In the genomic region with DNA sequence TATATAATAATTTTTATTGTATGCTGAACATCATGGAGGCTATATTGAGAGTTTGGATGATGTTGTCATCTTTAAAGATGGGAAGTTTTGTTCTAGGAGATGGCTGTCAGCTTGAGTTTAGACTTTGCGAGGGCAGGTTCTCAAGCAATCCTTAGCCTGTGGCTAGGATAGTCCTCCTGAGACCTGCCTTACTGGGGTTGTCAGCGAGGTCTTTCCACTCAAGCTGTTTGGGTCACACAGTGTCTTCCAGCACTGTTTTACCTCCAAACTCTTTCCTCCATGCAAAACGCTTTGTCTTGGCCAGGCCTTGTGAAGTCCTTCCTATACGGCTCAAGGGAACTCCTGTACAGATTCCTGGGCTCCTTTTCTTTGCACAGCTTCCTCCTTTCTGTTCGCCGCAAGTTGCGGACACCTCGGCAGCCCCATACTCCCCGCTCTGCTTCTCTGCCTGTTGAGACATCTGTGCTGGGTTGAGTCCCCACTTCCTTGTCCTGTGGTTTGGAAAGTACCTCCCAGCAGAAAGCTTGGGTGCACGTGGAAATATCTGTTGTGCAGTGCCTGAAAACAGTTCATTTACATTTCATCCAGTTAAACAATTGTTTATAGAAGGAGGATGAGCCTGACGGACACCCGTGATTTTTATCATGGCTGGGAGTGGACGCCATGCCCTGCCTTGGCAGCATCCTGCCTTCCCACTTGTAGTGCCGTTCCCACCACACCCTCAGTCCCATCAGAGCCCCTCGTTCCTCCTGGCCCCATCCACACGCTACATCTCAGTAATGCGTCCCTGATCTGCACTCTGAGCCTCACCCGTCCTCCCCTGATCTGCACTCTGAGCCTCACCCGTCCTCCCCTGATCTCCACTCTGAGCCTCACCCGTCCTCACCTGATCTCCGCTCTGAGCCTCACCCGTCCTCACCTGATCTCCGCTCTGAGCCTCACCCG, we compare ENCODE assay signal across 9 cellular contexts. TPM values are rescaled to one million over a fixed set of nuclear protein-coding genes. Genes with fewer than 3 reads are reported as not detected.
DNase-seq lines count a peak whose midpoint lies in the region; ATAC-seq, FAIRE-seq and TF ChIP-seq lines count a peak whose summit lies in the region.
"Had no signal": no experiment of that assay in that cellular context is flagged by ENCODE, and none has a peak within 500 bp of the region (broad histone marks: within the 10 kb centered on the region; RNA-seq: fewer than 3 reads in every experiment).

No MANE protein-coding gene starts in this region.

- no peaks in the 10 kb centered on the region for H3K27me3 ChIP-seq in right atrium auricular region
- no peaks in the 10 kb centered on the region for H3K27me3 ChIP-seq in GM12878 (replicated peaks in 1 of 2; ENCODE audit: control insufficient read depth in 2 of 2, insufficient read depth in 2 of 2, low read length in 1 of 2)
- H3K27me3 ChIP-seq in SK-N-SH (ENCODE audit: insufficient read depth) = no peaks in the 10 kb centered on the region; the same call in 1 of the 2 replicates

- SMC1A ChIA-PET in GM12878 (lab: Charles Lee; ENCODE audit: uncharacterized antibody, unreplicated experiment) = interaction anchor here (1.0 to 1.7 kb wide), 2 partner anchors 64 to 283 kb away, joined by 3 read pairs; no protein-coding TSS in a partner anchor

- ATAC-seq in Right ventricle myocardium inferior = peak; percentile 67
- ATAC-seq in GM12878 = peak; percentile 97
- ATAC-seq in HG02884 (IDR thresholded peaks at IDR 0.05; ENCODE audit: unreplicated experiment) = no peak
- ATAC-seq: A549 had no signal

- H3K9me3 ChIP-seq in right atrium auricular region (peaks cover 0 to 5% of the 10 kb centered on the region in 2 donors), GM12878 (replicated peaks; ENCODE audit: control insufficient read depth, insufficient read depth, low read length) (peaks cover 5% of the 10 kb centered on the region), SK-N-SH (0 out of 2 replicates have a peak, but pooled peaks cover 1% of the 10 kb centered on the region)

- H3K4me2 ChIP-seq in GM12878 (ENCODE audit: control insufficient read depth, insufficient read depth) (peak overlapping the region; percentile 79), SK-N-SH (no peak overlapping the region)
- H3K4me2 ChIP-seq: A549 had no signal

- no peak for TF ChIP-seq POLR2A in GM12878 (IDR thresholded peaks at IDR 0.05; ENCODE audit: low read depth, low read length)

- in situ Hi-C loops in GM12878 (cut with MboI) = no loop called here

- BruUV-seq in GM12878 (replicated peaks; lab: Mats Ljungman, UMichigan) = no TSS peak

- CTCF ChIA-PET in GM12878 (lab: Yijun Ruan, JAX) (no interaction called here), SK-N-SH (lab: Yijun Ruan, JAX) (no interaction called here)

- H4K20me1 ChIP-seq in GM12878 (ENCODE audit: control insufficient read depth, insufficient read depth) = no peaks in the 10 kb centered on the region
- H4K20me1 ChIP-seq in SK-N-SH (ENCODE audit: insufficient read depth) = no peaks in the 10 kb centered on the region

- H3K9me2 ChIP-seq in SK-N-SH = no peaks in the 10 kb centered on the region

- POLR2A ChIA-PET in GM12878 (lab: Charles Lee) = interaction anchor here (0.5 to 1.6 kb wide), 4 partner anchors 12 to 50 kb away, joined by 3 to 5 read pairs (median 4); no protein-coding TSS in a partner anchor
- POLR2A ChIA-PET in SK-N-SH (lab: Yijun Ruan, JAX) = no interaction called here

- TF ChIP-seq CTCF in right atrium auricular region (IDR thresholded peaks at IDR 0.05) (no peak), GM12878 (IDR thresholded peaks at IDR 0.05 in 2 of 3, conservative IDR thresholded peaks at IDR 0.05 in 1 of 3; ENCODE audit: control insufficient read depth in 2 of 3, extremely low read depth in 1 of 3, insufficient read depth in 1 of 3, low read depth in 3 of 3, low read length in 3 of 3) (no peak), SK-N-SH (IDR thresholded peaks at IDR 0.05) (no peak)

- H3K9ac ChIP-seq in GM12878 (ENCODE audit: control insufficient read depth, insufficient read depth, low read length) (peak overlapping the region; percentile 21), SK-N-SH (no peak overlapping the region)

- intact Hi-C loops in Right ventricle myocardium inferior (cut with DNase I) (no loop called here), GM12878 (cut with micrococcal nuclease; ENCODE audit: unreplicated experiment) (loop anchor here (5.0 kb wide), 2 partner anchors 55 to 65 kb away; partner anchors contain the start of gene CBFA2T3)

- 21% methylated on average over 24 of the region's 24 CpGs for WGBS in GM12878 (ENCODE audit: insufficient coverage, insufficient replicate concordance, low lambda C conversion rate, missing lambda C conversion rate)
- 42% methylated on average over 24 of the region's 24 CpGs for WGBS in SK-N-SH (ENCODE audit: low lambda C conversion rate)

- TF ChIP-seq EP300 in GM12878 (IDR thresholded peaks at IDR 0.05; ENCODE audit: borderline replicate concordance in 1 of 2, control insufficient read depth in 1 of 2, low read depth in 2 of 2, low read length in 2 of 2) (no peak), SK-N-SH (IDR thresholded peaks at IDR 0.05; ENCODE audit: borderline replicate concordance in 1 of 2, low read depth in 1 of 2, low read length in 1 of 2) (no peak)

- H2AFZ ChIP-seq in GM12878 (ENCODE audit: control insufficient read depth, low read depth, low read length) (peak overlapping the region; percentile 85), SK-N-SH (ENCODE audit: low read depth) (no peak overlapping the region)

- H3K36me3 ChIP-seq in right atrium auricular region (no peaks in the 10 kb centered on the region), GM12878 (ENCODE audit: control insufficient read depth in 2 of 2, insufficient read depth in 2 of 2, low read length in 1 of 2) (no peaks in the 10 kb centered on the region), SK-N-SH (replicated peaks in 1 of 2; ENCODE audit: control insufficient read depth in 1 of 2, insufficient read depth in 2 of 2, low read length in 1 of 2) (no peaks in the 10 kb centered on the region)

- H3K4me1 ChIP-seq in right atrium auricular region (no peaks in the 10 kb centered on the region), GM12878 (ENCODE audit: control insufficient read depth, insufficient read depth, low read length) (peaks cover 12% of the 10 kb centered on the region), SK-N-SH (ENCODE audit: control insufficient read depth in 1 of 2, insufficient read depth in 2 of 2, low read depth in 1 of 2, low read length in 1 of 2) (no peaks in the 10 kb centered on the region)
- H3K4me1 ChIP-seq: A549 had no signal

- H3F3A ChIP-seq in SK-N-SH (replicated peaks; ENCODE audit: insufficient read depth) = no peaks in the 10 kb centered on the region

- DNase-seq in Right ventricle myocardium inferior (ENCODE audit: missing footprints) (peak; percentile 77), right atrium auricular region (ENCODE audit: low spot score) (no peak), T follicular helper cell (ENCODE audit: low read depth) (peak; percentile 32), GM12878 (ENCODE audit: low read depth, low spot score) (peak; percentile 71), occipital lobe (lab: John Stamatoyannopoulos, UW) (no peak), SK-N-SH (no peak)
- peak; percentile 16 to 41 for DNase-seq in stimulated activated CD4-positive, alpha-beta T cell treated with anti-CD3 and anti-CD28 coated beads, Interleukin-2, amount 100 ng/mL, for 48 hours

- RAD21 ChIA-PET in GM12878 (lab: Charles Lee; ENCODE audit: unreplicated experiment) = interaction anchor here (0.8 kb wide), 1 partner anchor 61 kb away, joined by 3 read pairs; no protein-coding TSS in a partner anchor

- FAIRE-seq in GM12878 (lab: Jason Lieb, UNC) = peak; percentile 94
- FAIRE-seq: A549 had no signal

- H3K4me3 ChIP-seq in right atrium auricular region = no peak overlapping the region
- peak overlapping the region; percentile 0; the same call in 1 of the 2 replicates for H3K4me3 ChIP-seq in GM12878
- no peak overlapping the region for H3K4me3 ChIP-seq in SK-N-SH (ENCODE audit: low read depth in 2 of 2, low read length in 1 of 2)
- H3K4me3 ChIP-seq: A549 had no signal

- no peak overlapping the region for H3K27ac ChIP-seq in right atrium auricular region
- H3K27ac ChIP-seq in GM12878 (ENCODE audit: control insufficient read depth, insufficient read depth) = peak overlapping the region; percentile 76
- H3K27ac ChIP-seq in SK-N-SH (ENCODE audit: low read depth in 2 of 2, low read length in 1 of 2) = no peak overlapping the region
- H3K27ac ChIP-seq: A549 had no signal

- TF ChIP-seq RAD21 in GM12878 (IDR thresholded peaks at IDR 0.05; ENCODE audit: insufficient read depth, low read depth, low read length) (peak; percentile 15; the same call in 1 of the 2 replicates), SK-N-SH (IDR thresholded peaks at IDR 0.05; ENCODE audit: low read length) (no peak)

- H3K79me2 ChIP-seq in GM12878 (ENCODE audit: control insufficient read depth, insufficient read depth, low read length) (no peaks in the 10 kb centered on the region), SK-N-SH (ENCODE audit: insufficient read depth) (no peaks in the 10 kb centered on the region)

TF ChIP-seq in GM12878, 131 proteins besides CTCF, POLR2A, EP300 and RAD21 (continues in another document):
- TF ChIP-seq CHD1 (IDR thresholded peaks at IDR 0.05; ENCODE audit: low read depth, low read length) = no peak

TF ChIP-seq in SK-N-SH, 30 proteins besides CTCF, POLR2A, EP300 and RAD21 (continues in another document):
- TF ChIP-seq NRF1 (IDR thresholded peaks at IDR 0.05; ENCODE audit: low read depth, low read length) (no peak), RCOR1 (IDR thresholded peaks at IDR 0.05; ENCODE audit: low read length) (no peak)

RNA-seq across cellular contexts. Expression of gene CBFA2T3, which starts 55.0 kb away (rescaled TPM):
- total RNA-seq in Right ventricle myocardium inferior = 11.1 TPM
- 1 to 10 TPM; 1.1 to 2.6 TPM for total RNA-seq in right atrium auricular region
- total RNA-seq in GM12878 (2013; cell fraction: nucleolus; rRNA removed) = 44.9 and 56.6 TPM in 2 replicates
- total RNA-seq in GM12878 (2014; rRNA removed) = 2.3 and 2.8 TPM in 2 replicates
- total RNA-seq in GM12878 (2014; rRNA removed; fragmentation: Illumina TruSeq; extraction: Trizol) = 1.3 and 1.5 TPM in 2 replicates
- total RNA-seq in GM12878 (2021) = 35.4 and 42.6 TPM in 2 replicates
- polyA plus RNA-seq in GM12878 (2011; ENCODE audit: low read depth) = 4.5 TPM
- polyA plus RNA-seq in GM12878 (2011; rRNA removed) = 0.75 and 1.6 TPM in 2 replicates
- polyA plus RNA-seq in GM12878 (2011; cell fraction: cytosol; rRNA removed) = 1.8 and 2.5 TPM in 2 replicates
- 18.7 and 22.6 TPM in 2 replicates for polyA plus RNA-seq in GM12878 (2011; cell fraction: nucleus; rRNA removed)
- polyA plus RNA-seq in GM12878 (2012) = 12.9 and 17.4 TPM in 2 replicates
- polyA plus RNA-seq in GM12878 (2014; fragmentation: Illumina TruSeq; extraction: Trizol) = 5.6 and 6.6 TPM in 2 replicates
- polyA plus RNA-seq in GM12878 (2014; fragmentation: Nextera tagmentation; extraction: Ambion mirVana) = 1 to 10 TPM in 1 of 2 experiments, under 1 TPM in 1; 0.69 to 1.5 TPM
- 10.2 and 15.6 TPM in 2 replicates for polyA plus RNA-seq in GM12878 (2014; rRNA removed)
- polyA plus RNA-seq in GM12878 (2016; fragmentation: Nextera tagmentation; extraction: Ambion mirVana) = 10 to 100 TPM; 14.2 to 14.9 TPM
- polyA minus RNA-seq in GM12878 (2011; rRNA and poly(A)+ RNA removed) = 1.7 and 7.0 TPM in 2 replicates
- 4.5 and 5.3 TPM in 2 replicates for polyA minus RNA-seq in GM12878 (2011; cell fraction: cytosol; rRNA and poly(A)+ RNA removed)
- polyA minus RNA-seq in GM12878 (2011; cell fraction: nucleus; rRNA and poly(A)+ RNA removed) = 4.8 and 7.7 TPM in 2 replicates
- total RNA-seq in occipital lobe = 1.9 TPM
- not detected in 2 replicates for polyA plus RNA-seq in SK-N-SH (2012; rRNA removed)
- not detected in 2 replicates for polyA plus RNA-seq in SK-N-SH (2012; cell fraction: cytosol; rRNA removed)
- not detected in 2 replicates for polyA plus RNA-seq in SK-N-SH (2012; cell fraction: nucleus; rRNA removed)

Comparison
In these comparisons a context has a peak if more than half of its experiments do, and no peak if none do; other contexts are left out.
1. DNase-seq: peak in Right ventricle myocardium inferior (single experiment), T follicular helper cell (single experiment), GM12878 (single experiment) and stimulated activated CD4-positive, alpha-beta T cell treated with anti-CD3 and anti-CD28 coated beads, Interleukin-2, amount 100 ng/mL, for 48 hours (2 of 2); none in right atrium auricular region (single experiment), occipital lobe (single experiment) and SK-N-SH (single experiment).